Comparison of ENCODE assay signal across 1 cellular context in the genomic region with DNA sequence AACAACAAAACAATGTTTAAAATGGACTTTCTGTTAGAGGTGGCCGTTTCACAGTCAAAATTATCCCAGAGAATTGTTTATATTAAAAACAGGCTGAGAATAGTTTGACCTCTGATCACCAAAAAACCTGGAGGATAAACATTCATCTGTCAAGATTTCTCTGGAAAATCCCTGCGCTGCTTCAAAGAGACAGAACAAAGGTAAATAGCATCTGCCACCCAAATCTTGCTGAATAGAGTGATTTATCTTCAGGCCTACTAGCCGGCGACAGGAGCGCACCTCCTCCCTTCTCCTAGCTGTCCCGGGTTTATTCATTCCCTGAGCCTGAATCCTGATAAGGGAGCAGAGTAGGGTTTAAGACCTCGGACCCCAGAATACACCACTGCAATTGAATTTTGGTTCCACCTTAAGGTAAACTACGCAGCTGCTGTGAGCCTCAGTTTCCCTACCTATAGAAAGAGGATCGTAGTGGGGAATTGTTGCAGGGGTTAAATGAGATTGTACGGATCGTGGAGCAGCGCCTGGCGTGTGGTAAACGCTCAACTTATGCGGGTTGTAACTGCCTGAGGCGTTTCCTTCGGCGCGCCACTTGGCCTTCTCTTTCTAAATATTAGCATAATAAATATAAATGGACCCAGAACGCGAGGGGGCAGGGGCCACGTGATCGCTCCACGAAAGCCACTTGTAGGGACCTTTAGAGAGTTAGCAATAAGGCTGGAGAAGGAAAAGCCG.
TF ChIP-seq lines count a peak whose summit lies in the region.

No MANE protein-coding gene starts in this region.

TF ChIP-seq in H1, 55 proteins besides CTCF, POLR2A, EP300 and RAD21 (continued from another document):
- TF ChIP-seq, protein P1, sequence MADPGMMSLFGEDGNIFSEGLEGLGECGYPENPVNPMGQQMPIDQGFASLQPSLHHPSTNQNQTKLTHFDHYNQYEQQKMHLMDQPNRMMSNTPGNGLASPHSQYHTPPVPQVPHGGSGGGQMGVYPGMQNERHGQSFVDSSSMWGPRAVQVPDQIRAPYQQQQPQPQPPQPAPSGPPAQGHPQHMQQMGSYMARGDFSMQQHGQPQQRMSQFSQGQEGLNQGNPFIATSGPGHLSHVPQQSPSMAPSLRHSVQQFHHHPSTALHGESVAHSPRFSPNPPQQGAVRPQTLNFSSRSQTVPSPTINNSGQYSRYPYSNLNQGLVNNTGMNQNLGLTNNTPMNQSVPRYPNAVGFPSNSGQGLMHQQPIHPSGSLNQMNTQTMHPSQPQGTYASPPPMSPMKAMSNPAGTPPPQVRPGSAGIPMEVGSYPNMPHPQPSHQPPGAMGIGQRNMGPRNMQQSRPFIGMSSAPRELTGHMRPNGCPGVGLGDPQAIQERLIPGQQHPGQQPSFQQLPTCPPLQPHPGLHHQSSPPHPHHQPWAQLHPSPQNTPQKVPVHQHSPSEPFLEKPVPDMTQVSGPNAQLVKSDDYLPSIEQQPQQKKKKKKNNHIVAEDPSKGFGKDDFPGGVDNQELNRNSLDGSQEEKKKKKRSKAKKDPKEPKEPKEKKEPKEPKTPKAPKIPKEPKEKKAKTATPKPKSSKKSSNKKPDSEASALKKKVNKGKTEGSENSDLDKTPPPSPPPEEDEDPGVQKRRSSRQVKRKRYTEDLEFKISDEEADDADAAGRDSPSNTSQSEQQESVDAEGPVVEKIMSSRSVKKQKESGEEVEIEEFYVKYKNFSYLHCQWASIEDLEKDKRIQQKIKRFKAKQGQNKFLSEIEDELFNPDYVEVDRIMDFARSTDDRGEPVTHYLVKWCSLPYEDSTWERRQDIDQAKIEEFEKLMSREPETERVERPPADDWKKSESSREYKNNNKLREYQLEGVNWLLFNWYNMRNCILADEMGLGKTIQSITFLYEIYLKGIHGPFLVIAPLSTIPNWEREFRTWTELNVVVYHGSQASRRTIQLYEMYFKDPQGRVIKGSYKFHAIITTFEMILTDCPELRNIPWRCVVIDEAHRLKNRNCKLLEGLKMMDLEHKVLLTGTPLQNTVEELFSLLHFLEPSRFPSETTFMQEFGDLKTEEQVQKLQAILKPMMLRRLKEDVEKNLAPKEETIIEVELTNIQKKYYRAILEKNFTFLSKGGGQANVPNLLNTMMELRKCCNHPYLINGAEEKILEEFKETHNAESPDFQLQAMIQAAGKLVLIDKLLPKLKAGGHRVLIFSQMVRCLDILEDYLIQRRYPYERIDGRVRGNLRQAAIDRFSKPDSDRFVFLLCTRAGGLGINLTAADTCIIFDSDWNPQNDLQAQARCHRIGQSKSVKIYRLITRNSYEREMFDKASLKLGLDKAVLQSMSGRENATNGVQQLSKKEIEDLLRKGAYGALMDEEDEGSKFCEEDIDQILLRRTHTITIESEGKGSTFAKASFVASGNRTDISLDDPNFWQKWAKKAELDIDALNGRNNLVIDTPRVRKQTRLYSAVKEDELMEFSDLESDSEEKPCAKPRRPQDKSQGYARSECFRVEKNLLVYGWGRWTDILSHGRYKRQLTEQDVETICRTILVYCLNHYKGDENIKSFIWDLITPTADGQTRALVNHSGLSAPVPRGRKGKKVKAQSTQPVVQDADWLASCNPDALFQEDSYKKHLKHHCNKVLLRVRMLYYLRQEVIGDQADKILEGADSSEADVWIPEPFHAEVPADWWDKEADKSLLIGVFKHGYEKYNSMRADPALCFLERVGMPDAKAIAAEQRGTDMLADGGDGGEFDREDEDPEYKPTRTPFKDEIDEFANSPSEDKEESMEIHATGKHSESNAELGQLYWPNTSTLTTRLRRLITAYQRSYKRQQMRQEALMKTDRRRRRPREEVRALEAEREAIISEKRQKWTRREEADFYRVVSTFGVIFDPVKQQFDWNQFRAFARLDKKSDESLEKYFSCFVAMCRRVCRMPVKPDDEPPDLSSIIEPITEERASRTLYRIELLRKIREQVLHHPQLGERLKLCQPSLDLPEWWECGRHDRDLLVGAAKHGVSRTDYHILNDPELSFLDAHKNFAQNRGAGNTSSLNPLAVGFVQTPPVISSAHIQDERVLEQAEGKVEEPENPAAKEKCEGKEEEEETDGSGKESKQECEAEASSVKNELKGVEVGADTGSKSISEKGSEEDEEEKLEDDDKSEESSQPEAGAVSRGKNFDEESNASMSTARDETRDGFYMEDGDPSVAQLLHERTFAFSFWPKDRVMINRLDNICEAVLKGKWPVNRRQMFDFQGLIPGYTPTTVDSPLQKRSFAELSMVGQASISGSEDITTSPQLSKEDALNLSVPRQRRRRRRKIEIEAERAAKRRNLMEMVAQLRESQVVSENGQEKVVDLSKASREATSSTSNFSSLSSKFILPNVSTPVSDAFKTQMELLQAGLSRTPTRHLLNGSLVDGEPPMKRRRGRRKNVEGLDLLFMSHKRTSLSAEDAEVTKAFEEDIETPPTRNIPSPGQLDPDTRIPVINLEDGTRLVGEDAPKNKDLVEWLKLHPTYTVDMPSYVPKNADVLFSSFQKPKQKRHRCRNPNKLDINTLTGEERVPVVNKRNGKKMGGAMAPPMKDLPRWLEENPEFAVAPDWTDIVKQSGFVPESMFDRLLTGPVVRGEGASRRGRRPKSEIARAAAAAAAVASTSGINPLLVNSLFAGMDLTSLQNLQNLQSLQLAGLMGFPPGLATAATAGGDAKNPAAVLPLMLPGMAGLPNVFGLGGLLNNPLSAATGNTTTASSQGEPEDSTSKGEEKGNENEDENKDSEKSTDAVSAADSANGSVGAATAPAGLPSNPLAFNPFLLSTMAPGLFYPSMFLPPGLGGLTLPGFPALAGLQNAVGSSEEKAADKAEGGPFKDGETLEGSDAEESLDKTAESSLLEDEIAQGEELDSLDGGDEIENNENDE (IDR thresholded peaks at IDR 0.05; ENCODE audit: insufficient replicate concordance, low read length), result no peak
- TF ChIP-seq CHD1 (IDR thresholded peaks at IDR 0.05; ENCODE audit: low read depth, low read length) (no peak), TBP (IDR thresholded peaks at IDR 0.05; ENCODE audit: low read depth, low read length) (peak; percentile 52), RBBP5 (IDR thresholded peaks at IDR 0.05; ENCODE audit: borderline replicate concordance, low read depth, low read length) (0 out of 2 replicates have a peak, but pooled peaks have one; percentile 67), SP2 (IDR thresholded peaks at IDR 0.05; ENCODE audit: low read length) (no peak), SIN3A (conservative IDR thresholded peaks at IDR 0.05 in 1 of 2, IDR thresholded peaks at IDR 0.05 in 1 of 2; ENCODE audit: low read depth in 1 of 2, low read length in 2 of 2) (no peak), ASH2L (IDR thresholded peaks at IDR 0.05; ENCODE audit: low read length) (peak; percentile 81)
- TF ChIP-seq, protein P2, sequence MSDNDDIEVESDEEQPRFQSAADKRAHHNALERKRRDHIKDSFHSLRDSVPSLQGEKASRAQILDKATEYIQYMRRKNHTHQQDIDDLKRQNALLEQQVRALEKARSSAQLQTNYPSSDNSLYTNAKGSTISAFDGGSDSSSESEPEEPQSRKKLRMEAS (IDR thresholded peaks at IDR 0.05), result peak; percentile 13; the same call in 1 of the 2 replicates
TF ChIP-seq in H1: peak in this region for 9.
